Comparison of ENCODE assay signal across 9 cellular contexts in the genomic region with DNA sequence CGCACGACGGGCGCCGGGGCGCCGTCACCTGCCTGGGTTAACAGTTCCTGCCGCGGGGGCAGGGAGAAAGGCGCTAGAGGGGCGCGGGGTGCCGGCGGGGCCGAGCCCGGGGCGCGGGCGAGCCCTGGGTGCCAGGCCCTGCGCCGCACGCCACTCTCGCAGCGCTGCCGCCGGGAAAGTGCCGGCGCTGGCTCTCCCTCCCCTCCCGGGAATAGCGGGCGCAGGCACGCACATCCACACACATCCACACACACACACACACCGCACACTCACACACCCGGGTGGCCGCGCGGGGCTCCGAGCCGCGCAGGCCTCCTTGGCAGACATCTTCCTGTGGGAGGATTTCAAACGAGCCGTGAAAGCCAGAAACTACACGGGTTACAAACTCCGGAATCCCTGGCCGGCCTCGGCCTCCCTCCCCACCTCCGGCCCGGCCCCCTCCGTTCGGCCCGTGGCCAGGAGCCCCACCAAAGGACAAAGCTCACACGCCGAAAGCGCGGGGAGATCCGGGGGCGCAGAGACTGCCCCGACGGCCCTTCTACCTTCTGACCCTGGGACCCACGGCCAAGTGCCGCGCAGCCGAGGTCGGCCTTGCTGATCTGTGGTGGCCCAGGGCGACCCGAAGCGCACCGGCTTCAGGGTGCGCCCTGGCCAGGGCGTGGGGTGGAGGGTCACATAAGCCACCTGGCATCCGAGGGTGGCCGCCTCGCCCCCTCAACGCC.
DNase-seq lines count a peak whose midpoint lies in the region; ATAC-seq and TF ChIP-seq lines count a peak whose summit lies in the region.
"Had no signal": no experiment of that assay in that cellular context is flagged by ENCODE, and none has a peak within 500 bp of the region (broad histone marks: within the 10 kb centered on the region; RNA-seq: fewer than 3 reads in every experiment).

No MANE protein-coding gene starts in this region.

- H3K9me3 Mint-ChIP-seq in natural killer cell treated with Interleukin-12 subunit alpha and Interleukin-12 subunit beta and Interleukin-15 and Interleukin-18, amount 100 ng/mL, for 72 hours, result no peaks in the 10 kb centered on the region

- H3K27ac Mint-ChIP-seq in natural killer cell treated with Interleukin-12 subunit alpha and Interleukin-12 subunit beta and Interleukin-15 and Interleukin-18, amount 100 ng/mL, for 72 hours, result no peak overlapping the region

- peak overlapping the region in 8 of 10 donors; percentile 0 to 39 (median 27) for H3K4me3 ChIP-seq in heart right ventricle
- peak overlapping the region; percentile 17 for H3K4me3 ChIP-seq in effector memory CD4-positive, alpha-beta T cell (ENCODE audit: insufficient read depth, low read depth, low read length, poor library complexity, severe bottlenecking)

- peaks cover 0 to 78% (median 0%) of the 10 kb centered on the region in 7 donors for H3K27me3 ChIP-seq in heart right ventricle
- H3K27me3 ChIP-seq in effector memory CD4-positive, alpha-beta T cell (replicated peaks; ENCODE audit: control insufficient read depth, insufficient read depth, low read length, poor library complexity, severe bottlenecking), result peaks cover 13% of the 10 kb centered on the region

- DNase-seq in heart right ventricle, result peak; percentile 8 to 21
- DNase-seq in Right ventricle myocardium superior, result no peak
- DNase-seq in effector memory CD4-positive, alpha-beta T cell, result no peak
- DNase-seq in natural killer cell treated with Interleukin-12 subunit alpha and Interleukin-12 subunit beta and Interleukin-15 and Interleukin-18, amount 100 ng/mL, for 72 hours (ENCODE audit: low spot score), result no peak
- no peak for DNase-seq in NCI-H2171 (lab: John Stamatoyannopoulos, UW)
- DNase-seq in posterior vena cava (ENCODE audit: low spot score), result no peak
- no peak for DNase-seq in DMS53 (lab: John Stamatoyannopoulos, UW)
- DNase-seq: NCI-H748 treated with DMSO at 0.1 percent for 48 hours had no signal

- intact Hi-C loops in heart right ventricle (cut with DNase I), result loop anchor here in 4 of 10 donors (10.0 kb wide), 3 partner anchors 81 to 191 kb away; no protein-coding TSS in a partner anchor
- intact Hi-C loops in Right ventricle myocardium superior (cut with DNase I), result no loop called here
- intact Hi-C loops in posterior vena cava (cut with DNase I), result loop anchor here in 1 of 2 donors (5.0 kb wide), 1 partner anchor 188 kb away; no protein-coding TSS in a partner anchor

- H3K9me3 ChIP-seq in heart right ventricle, result no peaks in the 10 kb centered on the region
- no peaks in the 10 kb centered on the region for H3K9me3 ChIP-seq in effector memory CD4-positive, alpha-beta T cell (ENCODE audit: control insufficient read depth, low read length)

- H3K36me3 Mint-ChIP-seq in natural killer cell treated with Interleukin-12 subunit alpha and Interleukin-12 subunit beta and Interleukin-15 and Interleukin-18, amount 100 ng/mL, for 72 hours, result no peaks in the 10 kb centered on the region

- peak overlapping the region in 4 of 10 donors; percentile 48 to 64 (median 52) for H3K27ac ChIP-seq in heart right ventricle
- no peak overlapping the region for H3K27ac ChIP-seq in effector memory CD4-positive, alpha-beta T cell (ENCODE audit: insufficient read depth, low read length, poor library complexity, severe bottlenecking)

- peak overlapping the region; percentile 58 for H3K4me3 Mint-ChIP-seq in natural killer cell treated with Interleukin-12 subunit alpha and Interleukin-12 subunit beta and Interleukin-15 and Interleukin-18, amount 100 ng/mL, for 72 hours

- TF ChIP-seq CTCF in heart right ventricle (IDR thresholded peaks at IDR 0.05), result no peak

- H3K36me3 ChIP-seq in heart right ventricle, result no peaks in the 10 kb centered on the region
- H3K36me3 ChIP-seq in effector memory CD4-positive, alpha-beta T cell (ENCODE audit: control insufficient read depth, insufficient read depth, low read length), result no peaks in the 10 kb centered on the region

- peaks cover 0 to 36% (median 18%) of the 10 kb centered on the region in 9 donors for H3K4me1 ChIP-seq in heart right ventricle
- peaks cover 8% of the 10 kb centered on the region for H3K4me1 ChIP-seq in effector memory CD4-positive, alpha-beta T cell (ENCODE audit: control insufficient read depth, insufficient read depth, low read length, poor library complexity, severe bottlenecking)

- WGBS in heart right ventricle, 2 donors, result 32 to 45% methylated on average over 38 to 67 of the region's 74 CpGs

- H3K27me3 Mint-ChIP-seq in natural killer cell treated with Interleukin-12 subunit alpha and Interleukin-12 subunit beta and Interleukin-15 and Interleukin-18, amount 100 ng/mL, for 72 hours, result peaks cover 26 to 42% of the 10 kb centered on the region in 2 donors

- peak in 5 of 8 donors; percentile 5 to 30 (median 15) for ATAC-seq in heart right ventricle
- ATAC-seq in Right ventricle myocardium superior (ENCODE audit: poor library complexity), result no peak
- ATAC-seq in natural killer cell treated with Interleukin-12 subunit alpha and Interleukin-12 subunit beta and Interleukin-15 and Interleukin-18, amount 100 ng/mL, for 72 hours, result peak; percentile 16 to 38
- ATAC-seq in HG03565 (IDR thresholded peaks at IDR 0.05; ENCODE audit: unreplicated experiment), result no peak

- peaks cover 8% of the 10 kb centered on the region in 2 donors for H3K4me1 Mint-ChIP-seq in natural killer cell treated with Interleukin-12 subunit alpha and Interleukin-12 subunit beta and Interleukin-15 and Interleukin-18, amount 100 ng/mL, for 72 hours (ENCODE audit: low read depth in 2 of 2)

Comparison
In these comparisons a context has a peak if more than half of its experiments do, and no peak if none do; other contexts are left out.
1. ATAC-seq: peak in heart right ventricle (5 of 8) and natural killer cell treated with Interleukin-12 subunit alpha and Interleukin-12 subunit beta and Interleukin-15 and Interleukin-18, amount 100 ng/mL, for 72 hours (2 of 2); none in Right ventricle myocardium superior (single experiment) and HG03565 (single experiment).
2. DNase-seq: peak in heart right ventricle (2 of 2); none in Right ventricle myocardium superior (single experiment), effector memory CD4-positive, alpha-beta T cell (0 of 3), natural killer cell treated with Interleukin-12 subunit alpha and Interleukin-12 subunit beta and Interleukin-15 and Interleukin-18, amount 100 ng/mL, for 72 hours (single experiment), NCI-H2171 (single experiment), posterior vena cava (single experiment) and DMS53 (single experiment).